8 cellular contexts compared by ENCODE assay signal in genomic region chr11:132312616-132313210, GRCh38.
DNase-seq lines count a peak whose midpoint lies in the region; ATAC-seq and TF ChIP-seq lines count a peak whose summit lies in the region.

No MANE protein-coding gene starts in this region.

- no peaks in the 10 kb centered on the region for H3K36me3 ChIP-seq in RWPE2 (ENCODE audit: low read depth)

- peaks cover 4% of the 10 kb centered on the region for H3K4me1 Mint-ChIP-seq in type B pancreatic cell (ENCODE audit: unreplicated experiment)

- no peaks in the 10 kb centered on the region for H3K36me3 Mint-ChIP-seq in type B pancreatic cell

- no peaks in the 10 kb centered on the region for H3K9me3 ChIP-seq in RWPE2 (ENCODE audit: severe bottlenecking)

- intact Hi-C loops in head of caudate nucleus (cut with DNase I), result no loop called here

- no peaks in the 10 kb centered on the region for H3K9me3 Mint-ChIP-seq in type B pancreatic cell

- peak; percentile 54 for ATAC-seq in HG02885 (IDR thresholded peaks at IDR 0.05; ENCODE audit: poor library complexity, unreplicated experiment)
- no peak; the same call in 2 of the 3 replicates for ATAC-seq in RWPE2 (ENCODE audit: low read depth)
- no peak for ATAC-seq in GM18873 (IDR thresholded peaks at IDR 0.05; ENCODE audit: low FRiP score, unreplicated experiment)

- H3K27me3 Mint-ChIP-seq in type B pancreatic cell, result peaks cover 20% of the 10 kb centered on the region

- peaks cover 6% of the 10 kb centered on the region for H3K4me1 ChIP-seq in RWPE2 (ENCODE audit: insufficient read depth, poor library complexity, severe bottlenecking)

- H3K27ac ChIP-seq in RWPE2 (ENCODE audit: poor library complexity, severe bottlenecking), result no peak overlapping the region

- no peak overlapping the region for H3K27ac Mint-ChIP-seq in type B pancreatic cell

- TF ChIP-seq CTCF in RWPE2 (IDR thresholded peaks at IDR 0.05; ENCODE audit: poor library complexity, severe bottlenecking) (peak; percentile 42), type B pancreatic cell (conservative IDR thresholded peaks at IDR 0.05) (peak; percentile 82)

- DNase-seq in D341Med (ENCODE audit: low spot score), result peak; percentile 70
- no peak for DNase-seq in RWPE2 (ENCODE audit: low spot score)
- peak in 25 of 42 donors; percentile 4 to 69 (median 42) for DNase-seq in head of caudate nucleus
- no peak for DNase-seq in type B pancreatic cell (ENCODE audit: extremely low spot score, unreplicated experiment)
- DNase-seq in UCSD-AML1 (lab: John Stamatoyannopoulos, UW; ENCODE audit: unreplicated experiment), result no peak
- DNase-seq in NOMO-1 treated with dmso at 0.1 percent for 144 hours (lab: John Stamatoyannopoulos, UW; ENCODE audit: unreplicated experiment), result no peak

- no peak overlapping the region for H3K4me3 ChIP-seq in RWPE2 (ENCODE audit: severe bottlenecking)

- H3K27me3 ChIP-seq in RWPE2 (ENCODE audit: insufficient read depth, poor library complexity, severe bottlenecking), result no peaks in the 10 kb centered on the region

- H3K4me3 Mint-ChIP-seq in type B pancreatic cell, result no peak overlapping the region

Comparison
In these comparisons a context has a peak if more than half of its experiments do, and no peak if none do; other contexts are left out.
1. DNase-seq: peak in D341Med (single experiment) and head of caudate nucleus (25 of 42); none in RWPE2 (single experiment), type B pancreatic cell (single experiment), UCSD-AML1 (single experiment) and NOMO-1 treated with dmso at 0.1 percent for 144 hours (single experiment).